Comparison of ENCODE assay signal across 23 cellular contexts in genomic region chr6:41237128-41237527, GRCh38. TPM values are rescaled to one million over a fixed set of nuclear protein-coding genes. Genes with fewer than 3 reads are reported as not detected.
DNase-seq lines count a peak whose midpoint lies in the region; ATAC-seq and TF ChIP-seq lines count a peak whose summit lies in the region.
"Had no signal": no experiment of that assay in that cellular context is flagged by ENCODE, and none has a peak within 500 bp of the region (broad histone marks: within the 10 kb centered on the region; RNA-seq: fewer than 3 reads in every experiment).

No MANE protein-coding gene starts in this region.

- TF ChIP-seq CTCF in esophagus muscularis mucosa (IDR thresholded peaks at IDR 0.05) (no peak), uterus (IDR thresholded peaks at IDR 0.05) (no peak)

- H3K9me3 Mint-ChIP-seq in stimulated activated naive CD8-positive, alpha-beta T cell treated with anti-CD3 and anti-CD28 coated beads, Interleukin-15, amount 100 ng/mL, for 72 hours, result no peaks in the 10 kb centered on the region
- H3K9me3 Mint-ChIP-seq in central memory CD8-positive, alpha-beta T cell, result no peaks in the 10 kb centered on the region
- H3K9me3 Mint-ChIP-seq: CD8-positive, alpha-beta T cell had no signal

- H3K4me3 ChIP-seq in esophagus muscularis mucosa (no peak overlapping the region), aorta (ENCODE audit: low read length in 2 of 2) (no peak overlapping the region), uterus (no peak overlapping the region)
- H3K4me3 ChIP-seq: BLaER1 had no signal

- H3K4me3 Mint-ChIP-seq in stimulated activated naive CD8-positive, alpha-beta T cell treated with anti-CD3 and anti-CD28 coated beads, Interleukin-15, amount 100 ng/mL, for 72 hours, result no peak overlapping the region
- no peak overlapping the region for H3K4me3 Mint-ChIP-seq in central memory CD8-positive, alpha-beta T cell
- H3K4me3 Mint-ChIP-seq: B cell; CD4-positive, CD25-positive, alpha-beta regulatory T cell; CD8-positive, alpha-beta T cell had no signal

- H3K27ac ChIP-seq in esophagus muscularis mucosa (replicated peaks in 1 of 4) (no peak overlapping the region), aorta (ENCODE audit: low read depth in 1 of 2, low read length in 2 of 2) (no peak overlapping the region), uterus (no peak overlapping the region)
- H3K27ac ChIP-seq: 22Rv1, BLaER1, C4-2B had no signal

- H3K36me3 ChIP-seq in esophagus muscularis mucosa (no peaks in the 10 kb centered on the region), aorta (ENCODE audit: control insufficient read depth in 1 of 2, insufficient read depth in 2 of 2, low read length in 1 of 2) (no peaks in the 10 kb centered on the region), uterus (no peaks in the 10 kb centered on the region)
- H3K36me3 ChIP-seq: BLaER1 had no signal

- H3K36me3 Mint-ChIP-seq in central memory CD8-positive, alpha-beta T cell (ENCODE audit: insufficient read depth), result no peaks in the 10 kb centered on the region
- H3K36me3 Mint-ChIP-seq: CD4-positive, CD25-positive, alpha-beta regulatory T cell; CD8-positive, alpha-beta T cell had no signal

- H3K27ac Mint-ChIP-seq in stimulated activated naive CD8-positive, alpha-beta T cell treated with anti-CD3 and anti-CD28 coated beads, Interleukin-15, amount 100 ng/mL, for 72 hours, result peak overlapping the region in 1 of 2 donors; percentile 15
- peak overlapping the region; percentile 35 for H3K27ac Mint-ChIP-seq in central memory CD8-positive, alpha-beta T cell (ENCODE audit: low read depth)
- H3K27ac Mint-ChIP-seq: B cell; CD4-positive, CD25-positive, alpha-beta regulatory T cell; CD8-positive, alpha-beta T cell had no signal

- no peaks in the 10 kb centered on the region for H3K4me1 Mint-ChIP-seq in stimulated activated naive CD8-positive, alpha-beta T cell treated with anti-CD3 and anti-CD28 coated beads, Interleukin-15, amount 100 ng/mL, for 72 hours
- peaks cover 6% of the 10 kb centered on the region for H3K4me1 Mint-ChIP-seq in central memory CD8-positive, alpha-beta T cell

- WGBS in esophagus muscularis mucosa, result 74% methylated on average over 5 of the region's 5 CpGs
- WGBS in aorta, 2 donors, result 62 to 82% methylated on average over 5 of the region's 5 CpGs

- intact Hi-C loops in esophagus muscularis mucosa (cut with DNase I) (no loop called here), aorta (cut with DNase I) (no loop called here), uterus (cut with DNase I; ENCODE audit: low total_unique reads) (no loop called here), left cardiac atrium (cut with DNase I) (no loop called here)

- DNase-seq in stimulated activated naive CD8-positive, alpha-beta T cell treated with anti-CD3 and anti-CD28 coated beads, Interleukin-15, Interleukin-2, amounts not matched to agents 100 U/mL and 50 U/mL, for 24 hours, result no peak
- no peak for DNase-seq in stimulated activated naive CD8-positive, alpha-beta T cell treated with anti-CD3 and anti-CD28 coated beads, Interleukin-15, amount 100 ng/mL, for 72 hours
- no peak for DNase-seq in central memory CD8-positive, alpha-beta T cell (ENCODE audit: low spot score in 2 of 2)
- DNase-seq in esophagus muscularis mucosa (ENCODE audit: extremely low spot score), result peak; percentile 29
- DNase-seq in aorta, result no peak
- no peak for DNase-seq in uterus
- no peak for DNase-seq in left cardiac atrium
- DNase-seq: Caco-2; CD4-positive, CD25-positive, alpha-beta regulatory T cell; CD8-positive, alpha-beta T cell; DMS 273 treated with DMSO at 0.1 percent for 48 hours; DMS79; EL; GF-D8; GOT3; H7; HCEC 1CT had no signal

- H3K4me1 ChIP-seq in esophagus muscularis mucosa, result peaks cover 0 to 3% (median 2%) of the 10 kb centered on the region in 4 donors
- no peaks in the 10 kb centered on the region for H3K4me1 ChIP-seq in aorta (ENCODE audit: control insufficient read depth in 1 of 2, insufficient read depth in 2 of 2, low read length in 2 of 2)
- H3K4me1 ChIP-seq in uterus, result no peaks in the 10 kb centered on the region
- H3K4me1 ChIP-seq: BLaER1, Caco-2 had no signal

- TF ChIP-seq POLR2A in esophagus muscularis mucosa (IDR thresholded peaks at IDR 0.05; ENCODE audit: low read depth) (no peak), uterus (IDR thresholded peaks at IDR 0.05) (no peak)

- H3K27me3 ChIP-seq in esophagus muscularis mucosa, result peaks cover 0 to 54% (median 9%) of the 10 kb centered on the region in 4 donors
- H3K27me3 ChIP-seq in aorta (ENCODE audit: control insufficient read depth in 1 of 2, insufficient read depth in 2 of 2, low read length in 1 of 2), result peaks cover 0 to 2% of the 10 kb centered on the region in 2 donors
- H3K27me3 ChIP-seq in uterus, result peaks cover 0 to 20% of the 10 kb centered on the region in 2 donors

- TF ChIP-seq EP300 in esophagus muscularis mucosa (IDR thresholded peaks at IDR 0.05), result no peak

- H3K27me3 Mint-ChIP-seq in stimulated activated naive CD8-positive, alpha-beta T cell treated with anti-CD3 and anti-CD28 coated beads, Interleukin-15, amount 100 ng/mL, for 72 hours, result peaks cover 28% of the 10 kb centered on the region
- peaks cover 34% of the 10 kb centered on the region for H3K27me3 Mint-ChIP-seq in central memory CD8-positive, alpha-beta T cell

- ATAC-seq in stimulated activated naive CD8-positive, alpha-beta T cell treated with anti-CD3 and anti-CD28 coated beads, Interleukin-15, Interleukin-2, amounts not matched to agents 100 U/mL and 50 U/mL, for 24 hours, result peak; percentile 23
- no peak for ATAC-seq in stimulated activated naive CD8-positive, alpha-beta T cell treated with anti-CD3 and anti-CD28 coated beads, Interleukin-15, amount 100 ng/mL, for 72 hours
- no peak for ATAC-seq in central memory CD8-positive, alpha-beta T cell (replicated peaks; ENCODE audit: extremely low read depth, poor library complexity, severe bottlenecking)
- ATAC-seq in aorta (ENCODE audit: low FRiP score) (peak; percentile 29), HG03196 (IDR thresholded peaks at IDR 0.05; ENCODE audit: unreplicated experiment) (no peak), left cardiac atrium (no peak)
- ATAC-seq: CD8-positive, alpha-beta T cell had no signal

- H3K9me3 ChIP-seq in esophagus muscularis mucosa (no peaks in the 10 kb centered on the region), aorta (ENCODE audit: control insufficient read depth, low read length) (peaks cover 1% of the 10 kb centered on the region), uterus (no peaks in the 10 kb centered on the region)
- H3K9me3 ChIP-seq: Caco-2 had no signal

RNA-seq across cellular contexts. Expression of gene TREML4, which starts 9.0 kb away (rescaled TPM):
- total RNA-seq in esophagus muscularis mucosa, result not detected
- total RNA-seq in aorta, result under 1 TPM in 1 of 2 donors, not detected in 1; 0.49 TPM
- not detected for polyA plus RNA-seq in aorta
- total RNA-seq in uterus, result not detected
- total RNA-seq in left cardiac atrium, result not detected
- total RNA-seq: B cell; Caco-2; CD4-positive, CD25-positive, alpha-beta regulatory T cell; CD8-positive, alpha-beta T cell; H7 had no signal
- polyA plus RNA-seq: AG04450; CD4-positive, CD25-positive, alpha-beta regulatory T cell had no signal

RNA-seq across cellular contexts. Expression of gene TREML2, which starts 36.2 kb away (rescaled TPM):
- total RNA-seq in esophagus muscularis mucosa, result under 1 TPM in 1 of 4 donors, not detected in 3; 0.66 TPM
- total RNA-seq in aorta, result under 1 TPM; 0.30 to 0.62 TPM
- polyA plus RNA-seq in aorta, result under 1 TPM in 1 of 2 donors, not detected in 1; 0.38 TPM
- under 1 TPM in 1 of 4 donors, not detected in 3; 0.12 TPM for total RNA-seq in uterus
- under 1 TPM; 0.13 to 0.15 TPM for total RNA-seq in left cardiac atrium
- total RNA-seq: Caco-2, H7 had no signal
- polyA plus RNA-seq: AG04450 had no signal

RNA-seq across cellular contexts. Expression of gene TREM1, which starts 49.4 kb away (rescaled TPM):
- 1 to 10 TPM; 1.1 to 9.3 (median 1.2) TPM for total RNA-seq in esophagus muscularis mucosa
- total RNA-seq in aorta, result 10 to 100 TPM in 1 of 2 donors, 1 to 10 TPM in 1; 6.2 to 18.4 TPM
- 1 to 10 TPM in 1 of 2 donors, not detected in 1; 6.5 TPM for polyA plus RNA-seq in aorta
- 10 to 100 TPM in 1 of 4 donors, 1 to 10 TPM in 1, under 1 TPM in 2; 0.26 to 30.6 (median 1.1) TPM for total RNA-seq in uterus
- total RNA-seq in left cardiac atrium, result 1 to 10 TPM; 1.7 to 3.0 TPM
- total RNA-seq: B cell; Caco-2; CD4-positive, CD25-positive, alpha-beta regulatory T cell; H7 had no signal
- polyA plus RNA-seq: AG04450 had no signal

Comparison
In these comparisons a context has a peak if more than half of its experiments do, and no peak if none do; other contexts are left out.
1. ATAC-seq: peak in stimulated activated naive CD8-positive, alpha-beta T cell treated with anti-CD3 and anti-CD28 coated beads, Interleukin-15, Interleukin-2, amounts not matched to agents 100 U/mL and 50 U/mL, for 24 hours (single experiment) and aorta (single experiment); none in stimulated activated naive CD8-positive, alpha-beta T cell treated with anti-CD3 and anti-CD28 coated beads, Interleukin-15, amount 100 ng/mL, for 72 hours (single experiment), central memory CD8-positive, alpha-beta T cell (single experiment), HG03196 (single experiment) and left cardiac atrium (0 of 2).